35 cellular contexts compared by ENCODE assay signal in genomic region chr5:108653201-108653600, GRCh38.
"Had no signal": no experiment of that assay in that cellular context is flagged by ENCODE, and none has a peak within 500 bp of the region (broad histone marks: within the 10 kb centered on the region; RNA-seq: fewer than 3 reads in every experiment).

No MANE protein-coding gene starts in this region.

- H3K4me1 ChIP-seq: body of pancreas, breast epithelium had no signal

- H3K9me3 ChIP-seq: adrenal gland, body of pancreas, breast epithelium had no signal

- ATAC-seq: activated CD8-positive, alpha-beta T cell treated with anti-CD3 and anti-CD28 coated beads for 36 hours; activated naive CD4-positive, alpha-beta T cell treated with anti-CD3 and anti-CD28 coated beads, Interleukin-2, amount 50 U/mL, for 72 hours; activated T-cell treated with anti-CD3 and anti-CD28 coated beads, Interleukin-2, amount 50 U/mL, for 4 hours; activated T-cell treated with anti-CD3 and anti-CD28 coated beads, Interleukin-2, amount 50 U/mL, for 72 hours; activated T-helper 17 cell treated with anti-CD3 and anti-CD28 coated beads, Interleukin-2, amount 50 U/mL, for 72 hours; body of pancreas had no signal

- H3K27ac ChIP-seq: adrenal gland, body of pancreas, breast epithelium, cardiac muscle cell, VCaP had no signal

- H3K36me3 ChIP-seq: adrenal gland, brain microvascular endothelial cell, breast epithelium, cardiac muscle cell had no signal

- H3K4me3 ChIP-seq: adrenal gland, body of pancreas, breast epithelium, cardiac muscle cell had no signal

- DNase-seq: activated B cell treated with CpG ODN at 0.5 μM for 24 hours; activated CD4-positive, alpha-beta memory T cell treated with anti-CD3 and anti-CD28 coated beads for 36 hours; activated CD4-positive, alpha-beta T cell treated with anti-CD3 and anti-CD28 coated beads for 4 hours; activated CD4-positive, alpha-beta T cell treated with anti-CD3 and anti-CD28 coated beads, Interleukin-2, amount 10 ng/mL, durations not matched to agents 24 days and 14 days; activated CD4-positive, alpha-beta T cell treated with anti-CD3 and anti-CD28 coated beads, Interleukin-2, amount 50 U/mL, for 1 hour; activated CD4-positive, alpha-beta T cell treated with anti-CD3 and anti-CD28 coated beads, Interleukin-2, amount 50 U/mL, for 4 hours; activated CD4-positive, CD25-positive, alpha-beta regulatory T cell treated with anti-CD3 and anti-CD28 coated beads, Interleukin-2, amount 50 U/mL, for 72 hours; activated CD8-positive, alpha-beta memory T cell treated with anti-CD3 and anti-CD28 coated beads, Interleukin-2, amount 50 U/mL, for 4 hours; activated CD8-positive, alpha-beta T cell treated with anti-CD3 and anti-CD28 coated beads for 36 hours; activated effector memory CD4-positive, alpha-beta T cell treated with anti-CD3 and anti-CD28 coated beads, Interleukin-2, amount 50 U/mL, for 16 hours; activated gamma-delta T cell treated with Interleukin-2 at 50 U/mL for 16 hours; activated naive CD4-positive, alpha-beta T cell; activated naive CD4-positive, alpha-beta T cell treated with anti-CD3 and anti-CD28 coated beads for 36 hours; activated naive CD4-positive, alpha-beta T cell treated with anti-CD3 and anti-CD28 coated beads, Interleukin-2, amount 50 U/mL, for 16 hours; activated naive CD8-positive, alpha-beta T cell treated with anti-CD3 and anti-CD28 coated beads for 36 hours; activated T-cell treated with anti-CD3 and anti-CD28 coated beads for 4 hours; activated T-cell treated with anti-CD3 and anti-CD28 coated beads, Interleukin-2, amount 50 U/mL, for 1 hour; activated T-cell treated with anti-CD3 and anti-CD28 coated beads, Interleukin-2, amount 50 U/mL, for 4 hours; activated T-cell treated with anti-CD3 and anti-CD28 coated beads, Interleukin-2, amount 50 U/mL, for 72 hours; adrenal gland; amniotic stem cell; aorta; body of pancreas; brain microvascular endothelial cell; caudate nucleus; cerebellar nuclear complex; T-helper 2 cell; T-helper 9 cell had no signal

- H3K27me3 ChIP-seq: adrenal gland, body of pancreas, brain microvascular endothelial cell, breast epithelium, cardiac muscle cell had no signal

- FAIRE-seq: astrocyte, TTC549 had no signal
